Comparison of ENCODE assay signal across 21 cellular contexts in the genomic region with DNA sequence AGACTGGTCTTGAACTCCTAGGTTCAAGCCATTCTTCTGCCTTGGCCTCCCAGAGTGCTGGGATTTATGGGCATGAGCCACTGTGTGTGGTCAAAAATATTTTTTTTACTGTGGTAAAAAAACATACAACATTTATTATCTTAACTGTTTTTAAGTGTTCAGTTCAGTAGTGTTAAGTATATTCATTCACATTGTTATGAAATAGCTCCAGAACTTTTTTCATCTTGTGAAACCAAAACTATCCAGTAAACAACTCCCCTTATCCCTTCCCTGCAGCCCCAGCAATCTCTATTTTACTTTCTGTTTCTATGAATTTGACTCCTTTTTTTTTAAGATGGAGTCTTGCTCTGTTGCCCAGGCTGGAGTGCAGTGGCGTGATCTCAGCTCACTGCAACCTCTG. TPM values are rescaled to one million over a fixed set of nuclear protein-coding genes. Genes with fewer than 3 reads are reported as not detected.
DNase-seq lines count a peak whose midpoint lies in the region; ATAC-seq, FAIRE-seq and TF ChIP-seq lines count a peak whose summit lies in the region.
"Had no signal": no experiment of that assay in that cellular context is flagged by ENCODE, and none has a peak within 500 bp of the region (broad histone marks: within the 10 kb centered on the region; RNA-seq: fewer than 3 reads in every experiment).

No MANE protein-coding gene starts in this region.

- peaks cover 2 to 99% (median 70%) of the 10 kb centered on the region in 6 donors for H3K36me3 ChIP-seq in spleen
- H3K36me3 ChIP-seq in pancreas = peaks cover 0 to 4% (median under 1%) of the 10 kb centered on the region in 3 donors

- CTCF ChIA-PET in activated CD4-positive, alpha-beta T cell treated with anti-CD3 and anti-CD28 coated beads, Interleukin-2, amount 10 ng/mL, durations not matched to agents 7 days and 5 days (lab: Charles Lee) = interaction anchor here (0.5 to 1.4 kb wide), 4 partner anchors 25 to 99 kb away, joined by 3 to 5 read pairs (median 3); no protein-coding TSS in a partner anchor

- H3K9me3 ChIP-seq in spleen = no peaks in the 10 kb centered on the region
- H3K9me3 ChIP-seq in pancreas = no peaks in the 10 kb centered on the region
- H3K9me3 ChIP-seq: adrenal gland had no signal

- 67 to 86% (median 75%) methylated on average over 1 of the region's 1 CpG for WGBS in spleen, 5 donors
- 98 to 100% methylated on average over 1 of the region's 1 CpG for WGBS in pancreas, 2 donors

- POLR2A ChIA-PET in activated CD4-positive, alpha-beta T cell treated with anti-CD3 and anti-CD28 coated beads, Interleukin-2, amount 10 ng/mL, durations not matched to agents 7 days and 5 days (lab: Charles Lee) = interaction anchor here (0.7 kb wide), 1 partner anchor 59 kb away, joined by 4 read pairs; no protein-coding TSS in a partner anchor

- H3K27me3 ChIP-seq in spleen (replicated peaks in 1 of 7) = no peaks in the 10 kb centered on the region
- H3K27me3 ChIP-seq in pancreas = no peaks in the 10 kb centered on the region
- H3K27me3 ChIP-seq: adrenal gland had no signal

- H3K4me3 Mint-ChIP-seq in activated CD4-positive, alpha-beta T cell treated with anti-CD3 and anti-CD28 coated beads, Interleukin-2, amount 10 ng/mL, durations not matched to agents 7 days and 5 days = peak overlapping the region; percentile 22

- H3K4me3 ChIP-seq in choroid plexus epithelial cell (ENCODE audit: low read depth, low read length) (no peak overlapping the region), spleen (no peak overlapping the region), pancreas (no peak overlapping the region)
- H3K4me3 ChIP-seq: adrenal gland had no signal

- H3K36me3 Mint-ChIP-seq in activated CD4-positive, alpha-beta T cell treated with anti-CD3 and anti-CD28 coated beads, Interleukin-2, amount 10 ng/mL, durations not matched to agents 7 days and 5 days (ENCODE audit: low read depth) = peaks cover 63% of the 10 kb centered on the region

- H3K4me1 Mint-ChIP-seq in activated CD4-positive, alpha-beta T cell treated with anti-CD3 and anti-CD28 coated beads, Interleukin-2, amount 10 ng/mL, durations not matched to agents 7 days and 5 days = peaks cover 49% of the 10 kb centered on the region

- intact Hi-C loops in spleen (cut with DNase I; ENCODE audit: low total_unique reads) (loop anchor here (10.0 kb wide), 1 partner anchor 302 kb away; no protein-coding TSS in a partner anchor), pancreas (cut with DNase I) (loop anchor here in 1 of 3 donors (5.0 kb wide), 1 partner anchor 75 kb away; a partner anchor contains a TSS)

- ATAC-seq in pancreas = no peak
- ATAC-seq: HCT116 had no signal

- peaks cover 0 to 48% (median 23%) of the 10 kb centered on the region in 6 donors for H3K4me1 ChIP-seq in spleen
- H3K4me1 ChIP-seq in pancreas = no peaks in the 10 kb centered on the region

- peak overlapping the region; percentile 79 for H3K27ac Mint-ChIP-seq in activated CD4-positive, alpha-beta T cell treated with anti-CD3 and anti-CD28 coated beads, Interleukin-2, amount 10 ng/mL, durations not matched to agents 7 days and 5 days

- TF ChIP-seq POLR2A in spleen (IDR thresholded peaks at IDR 0.05) = no peak

- H3K27ac ChIP-seq in spleen (peak overlapping the region in 7 of 8 donors; percentile 8 to 77 (median 55)), pancreas (no peak overlapping the region)
- H3K27ac ChIP-seq: adrenal gland, KMS-11, VCaP had no signal

- no peak for TF ChIP-seq CTCF in choroid plexus epithelial cell (conservative IDR thresholded peaks at IDR 0.05; ENCODE audit: low read depth, low read length)
- TF ChIP-seq CTCF in spleen (IDR thresholded peaks at IDR 0.05 in 8 of 11, conservative IDR thresholded peaks at IDR 0.05 in 3 of 11) = no peak
- TF ChIP-seq CTCF in pancreas (IDR thresholded peaks at IDR 0.05) = no peak

- H3K27me3 Mint-ChIP-seq in activated CD4-positive, alpha-beta T cell treated with anti-CD3 and anti-CD28 coated beads, Interleukin-2, amount 10 ng/mL, durations not matched to agents 7 days and 5 days = no peaks in the 10 kb centered on the region

- no peaks in the 10 kb centered on the region for H3K9me3 Mint-ChIP-seq in activated CD4-positive, alpha-beta T cell treated with anti-CD3 and anti-CD28 coated beads, Interleukin-2, amount 10 ng/mL, durations not matched to agents 7 days and 5 days

- DNase-seq in activated CD4-positive, alpha-beta T cell treated with anti-CD3 and anti-CD28 coated beads, Interleukin-2, amount 10 ng/mL, durations not matched to agents 7 days and 5 days = no peak
- DNase-seq in activated CD4-positive, alpha-beta T cell treated with anti-CD3 and anti-CD28 coated beads for 4 hours = no peak
- peak; percentile 65 for DNase-seq in OCI-M1 (lab: John Stamatoyannopoulos, UW)
- peak; percentile 60 for DNase-seq in choroid plexus epithelial cell (ENCODE audit: low read depth)
- DNase-seq in spleen = no peak
- DNase-seq in pancreas = no peak
- DNase-seq in stimulated activated CD4-positive, alpha-beta T cell treated with anti-CD3 and anti-CD28 coated beads, Interleukin-4, amount 100 ng/mL, for 24 hours = no peak
- no peak for DNase-seq in NCI-H226
- DNase-seq: activated CD8-positive, alpha-beta memory T cell treated with anti-CD3 and anti-CD28 coated beads, Interleukin-2, amount 50 U/mL, for 48 hours; caudate nucleus; head of caudate nucleus; NCI-H1105 treated with DMSO at 0.1 percent for 48 hours; NCI-H774; RPMI8226; stimulated activated naive CD4-positive, alpha-beta T cell; trophoblast cell had no signal

- no peak for FAIRE-seq in pancreas (lab: Jason Lieb, UNC)
- FAIRE-seq: keratinocyte had no signal

RNA-seq across cellular contexts. Expression of a gene that starts 9.3 kb away (rescaled TPM):
- 10 to 100 TPM; 56.0 to 66.4 TPM for total RNA-seq in activated CD4-positive, alpha-beta T cell treated with anti-CD3 and anti-CD28 coated beads, Interleukin-2, amount 10 ng/mL, durations not matched to agents 7 days and 5 days
- total RNA-seq in spleen (10 to 100 TPM; 29.5 to 55.9 (median 43.6) TPM), pancreas (10 to 100 TPM in 4 of 6 donors, 1 to 10 TPM in 2; 7.7 to 15.6 (median 10.3) TPM)
- polyA plus RNA-seq in spleen (10 to 100 TPM; 42.0 to 74.7 (median 47.5) TPM), pancreas (10 to 100 TPM; 29.6 to 31.9 TPM)

RNA-seq across cellular contexts. Expression of a gene that starts 59.6 kb away (rescaled TPM):
- 10 to 100 TPM; 55.4 to 69.3 TPM for total RNA-seq in activated CD4-positive, alpha-beta T cell treated with anti-CD3 and anti-CD28 coated beads, Interleukin-2, amount 10 ng/mL, durations not matched to agents 7 days and 5 days
- total RNA-seq in spleen (10 to 100 TPM; 57.6 to 96.1 (median 71.3) TPM), pancreas (10 to 100 TPM; 21.9 to 39.7 (median 36.5) TPM)
- polyA plus RNA-seq in spleen (10 to 100 TPM; 33.0 to 41.4 (median 39.3) TPM), pancreas (10 to 100 TPM; 30.4 to 37.4 TPM)

Comparison
In these comparisons a context has a peak if more than half of its experiments do, and no peak if none do; other contexts are left out.
1. DNase-seq: peak in OCI-M1 (single experiment) and choroid plexus epithelial cell (single experiment); none in activated CD4-positive, alpha-beta T cell treated with anti-CD3 and anti-CD28 coated beads, Interleukin-2, amount 10 ng/mL, durations not matched to agents 7 days and 5 days (single experiment), activated CD4-positive, alpha-beta T cell treated with anti-CD3 and anti-CD28 coated beads for 4 hours (0 of 2), spleen (single experiment), pancreas (0 of 6), stimulated activated CD4-positive, alpha-beta T cell treated with anti-CD3 and anti-CD28 coated beads, Interleukin-4, amount 100 ng/mL, for 24 hours (single experiment) and NCI-H226 (single experiment).
2. H3K27ac ChIP-seq: peak in spleen (7 of 8); none in pancreas (0 of 4).